ENCODE assay signal across 24 cellular contexts in the genomic region with DNA sequence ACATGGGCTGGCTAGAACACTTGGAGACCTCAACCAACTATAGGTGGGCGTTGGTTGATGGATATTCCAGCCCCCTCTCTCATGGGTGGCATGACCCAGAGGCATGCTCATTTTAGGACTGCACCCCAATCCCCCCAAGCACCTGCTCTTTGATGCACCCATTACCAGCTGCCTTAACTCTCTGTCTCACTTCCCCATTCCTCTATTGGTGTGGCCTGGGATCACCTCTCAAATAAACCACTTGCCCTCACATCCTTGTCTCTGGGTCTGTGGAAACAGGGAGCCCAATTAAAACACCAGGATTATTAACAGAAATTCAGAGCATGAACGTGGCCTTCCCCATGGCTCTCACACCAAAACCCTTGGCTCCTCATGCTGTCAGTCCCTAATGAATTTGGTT.
"Had no signal": no experiment of that assay in that cellular context is flagged by ENCODE, and none has a peak within 500 bp of the region (broad histone marks: within the 10 kb centered on the region; RNA-seq: fewer than 3 reads in every experiment).

No MANE protein-coding gene starts in this region.

- H3K36me3 ChIP-seq: Peyer's patch, SJSA1 had no signal

- H3K9ac ChIP-seq: KMS-11, SK-N-SH had no signal

- H3K9me3 ChIP-seq: Peyer's patch, SJSA1, SK-N-SH had no signal

- DNase-seq: Karpas-422, MM.1S, MV-4-11, NCI-H1092, NCI-H1105, NCI-H1417 treated with DMSO at 0.1 percent for 48 hours, NCI-H1694 treated with DMSO at 0.1 percent for 48 hours, NCI-H187 treated with DMSO at 0.1 percent for 48 hours, NCI-H2081, NCI-H2227 treated with DMSO at 0.1 percent for 48 hours, NCI-H345, NCI-H446, NCI-H524 treated with DMSO at 0.1 percent for 48 hours, NCI-H526 treated with DMSO at 0.1 percent for 48 hours, OCI-M1, PC-3, Peyer's patch, Right ventricle myocardium superior, RPMI8226, SHP77 treated with DMSO at 0.1 percent for 48 hours, SK-N-SH, SW 1271 had no signal

- H3K4me3 ChIP-seq: Peyer's patch, SJSA1 had no signal

- H3K27ac ChIP-seq: KMS-11, Peyer's patch, SJSA1 had no signal

- H3K4me2 ChIP-seq: KMS-11, SK-N-SH had no signal

- H3K4me1 ChIP-seq: Peyer's patch, SJSA1 had no signal

- H3K27me3 ChIP-seq: Peyer's patch, SJSA1 had no signal

- ATAC-seq: PC-3 had no signal
